ENCODE assay signal across 8 cellular contexts in genomic region chr15:40694706-40695468, GRCh38. TPM values are rescaled to one million over a fixed set of nuclear protein-coding genes. Genes with fewer than 3 reads are reported as not detected.
DNase-seq lines count a peak whose midpoint lies in the region; ATAC-seq, FAIRE-seq and TF ChIP-seq lines count a peak whose summit lies in the region.

Gene RAD51 (plus strand): TSS chr15:40695174. CDS start chr15:40698759, 3,585 bp downstream.

- peak within 1 kb of the TSS; percentile 98 for H3K27ac Mint-ChIP-seq in endothelial cell (ENCODE audit: unreplicated experiment)
- peak within 1 kb of the TSS; percentile 95 for H3K27ac Mint-ChIP-seq in mesothelial cell of epicardium

- TF ChIP-seq CTCF in D721Med (IDR thresholded peaks at IDR 0.05; ENCODE audit: insufficient read depth, missing control alignments), result no peak
- TF ChIP-seq CTCF in OCI-LY1 (IDR thresholded peaks at IDR 0.05; ENCODE audit: low read length), result no peak
- TF ChIP-seq CTCF in endothelial cell (IDR thresholded peaks at IDR 0.05; ENCODE audit: unreplicated experiment), result no peak
- no peak for TF ChIP-seq CTCF in mesothelial cell of epicardium (IDR thresholded peaks at IDR 0.05; ENCODE audit: unreplicated experiment)

- no peaks in the 10 kb centered on the region for H4K20me1 ChIP-seq in OCI-LY1 (ENCODE audit: insufficient read depth, low read length)

- H3K79me2 ChIP-seq in OCI-LY1 (ENCODE audit: insufficient read depth, low read length), result peaks cover 11% of the 10 kb centered on the region

- H3K4me3 ChIP-seq in OCI-LY1 (ENCODE audit: low read depth, low read length, poor library complexity, severe bottlenecking), result peak within 1 kb of the TSS; percentile 92

- H3K9ac ChIP-seq in OCI-LY1 (ENCODE audit: low read length), result peak within 1 kb of the TSS; percentile 85

- H3K4me1 Mint-ChIP-seq in endothelial cell (ENCODE audit: unreplicated experiment), result peaks cover 13% of the 10 kb centered on the region
- peaks cover 14% of the 10 kb centered on the region for H3K4me1 Mint-ChIP-seq in mesothelial cell of epicardium

- peaks cover 14% of the 10 kb centered on the region for H3K36me3 ChIP-seq in OCI-LY1 (ENCODE audit: insufficient read depth, low read length)

- peak within 1 kb of the TSS; percentile 91 for H3K27ac ChIP-seq in OCI-LY1 (ENCODE audit: low read depth, low read length, poor library complexity, severe bottlenecking)

- ATAC-seq in GM21515 (IDR thresholded peaks at IDR 0.05; ENCODE audit: unreplicated experiment), result peak; percentile 68

- H3K9me3 Mint-ChIP-seq in endothelial cell (ENCODE audit: unreplicated experiment), result no peaks in the 10 kb centered on the region
- no peaks in the 10 kb centered on the region for H3K9me3 Mint-ChIP-seq in mesothelial cell of epicardium

- H3K4me2 ChIP-seq in OCI-LY1 (ENCODE audit: low read length), result peak within 1 kb of the TSS; percentile 87

- FAIRE-seq in D721Med (lab: Jason Lieb, UNC), result no peak

- peak; percentile 97 for DNase-seq in D721Med (ENCODE audit: insufficient read length, low spot score)
- peak; percentile 83 for DNase-seq in HuH-7 (ENCODE audit: low spot score)
- DNase-seq in activated CD8-positive, alpha-beta memory T cell treated with anti-CD3 and anti-CD28 coated beads, Interleukin-2, amount 50 U/mL, for 4 hours, result peak; percentile 91
- peak; percentile 90 for DNase-seq in endothelial cell (ENCODE audit: low spot score)
- peak; percentile 85 to 93 for DNase-seq in mesothelial cell of epicardium (ENCODE audit: low spot score in 2 of 2, unreplicated experiment in 2 of 2)
- peak; percentile 77 to 85 for DNase-seq in stimulated activated CD8-positive, alpha-beta memory T cell treated with anti-CD3 and anti-CD28 coated beads, Interleukin-15, amount 100 ng/mL, for 4 hours (ENCODE audit: low read depth in 2 of 2)

- H3K9me2 ChIP-seq in OCI-LY1 (ENCODE audit: low read depth, low read length), result no peaks in the 10 kb centered on the region

- no peaks in the 10 kb centered on the region for H3K9me3 ChIP-seq in OCI-LY1 (ENCODE audit: low read length)

- H3K4me3 Mint-ChIP-seq in endothelial cell (ENCODE audit: unreplicated experiment) (peak within 1 kb of the TSS; percentile 98), mesothelial cell of epicardium (peak within 1 kb of the TSS; percentile 92)

- H3K4me1 ChIP-seq in OCI-LY1 (ENCODE audit: insufficient read depth, low read length, severe bottlenecking), result peaks cover 18% of the 10 kb centered on the region

- no peak within 1 kb of the TSS for H2AFZ ChIP-seq in OCI-LY1 (ENCODE audit: low read length)

- H3K27me3 Mint-ChIP-seq in endothelial cell (ENCODE audit: unreplicated experiment) (peaks cover 5% of the 10 kb centered on the region), mesothelial cell of epicardium (ENCODE audit: low read depth) (no peaks in the 10 kb centered on the region)

- no peaks in the 10 kb centered on the region; the same call in 1 of the 2 replicates for H3F3A ChIP-seq in OCI-LY1 (ENCODE audit: insufficient read depth, low read length)

- no peaks in the 10 kb centered on the region for H3K27me3 ChIP-seq in OCI-LY1 (ENCODE audit: insufficient read depth, low read length)

- H3K36me3 Mint-ChIP-seq in endothelial cell (ENCODE audit: low read depth, unreplicated experiment) (no peaks in the 10 kb centered on the region), mesothelial cell of epicardium (no peaks in the 10 kb centered on the region)

RNA-seq across cellular contexts. Expression of gene RAD51, which starts in this region (rescaled TPM):
- total RNA-seq in endothelial cell (ENCODE audit: unreplicated experiment) (9.6 TPM), mesothelial cell of epicardium (8.2 to 9.3 TPM (median 8.3 TPM) in 3 replicates)

Comparison
In these comparisons a context has a peak if more than half of its experiments do, and no peak if none do; other contexts are left out.
1. Peak in every context shown above with its lines: DNase-seq, ATAC-seq, H3K4me3 ChIP-seq and H3K27ac ChIP-seq.